ENCODE assay signal across 15 cellular contexts in the genomic region with DNA sequence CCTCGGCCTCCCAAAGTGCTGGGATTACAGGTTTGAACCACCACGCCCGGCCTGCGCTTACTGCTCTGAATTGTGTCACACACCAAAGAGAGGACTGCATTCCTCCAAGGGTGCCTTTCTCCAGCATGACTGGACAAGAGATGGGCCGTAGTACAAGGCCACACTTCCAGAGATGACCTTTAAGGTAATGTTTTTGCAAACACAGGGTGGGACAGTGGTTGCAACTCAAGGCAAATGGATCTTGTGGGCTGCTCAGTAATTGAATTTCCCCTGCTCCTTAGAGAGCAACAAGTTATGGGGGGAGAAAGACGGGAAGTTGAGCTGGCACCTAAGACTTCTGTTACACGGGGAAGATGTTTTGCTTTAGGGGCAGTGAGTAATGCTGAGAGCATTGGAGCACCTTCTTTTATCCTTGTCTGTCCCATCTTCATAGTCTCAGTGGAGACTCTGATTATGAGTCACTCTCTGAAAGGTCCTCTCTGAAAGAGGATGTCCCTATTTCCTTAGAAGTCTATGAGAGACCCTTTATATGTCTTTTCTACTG.
DNase-seq lines count a peak whose midpoint lies in the region; TF ChIP-seq lines count a peak whose summit lies in the region.
"Had no signal": no experiment of that assay in that cellular context is flagged by ENCODE, and none has a peak within 500 bp of the region (broad histone marks: within the 10 kb centered on the region; RNA-seq: fewer than 3 reads in every experiment).

No MANE protein-coding gene starts in this region.

- TF ChIP-seq CTCF in brain microvascular endothelial cell (IDR thresholded peaks at IDR 0.05; ENCODE audit: low read depth, low read length, missing control alignments) (no peak), kidney epithelial cell (IDR thresholded peaks at IDR 0.05; ENCODE audit: insufficient read depth, low read length, poor library complexity, severe bottlenecking) (no peak)

- peak overlapping the region; percentile 14 for H3K27ac ChIP-seq in HUES48 (ENCODE audit: low read depth, low read length)
- peak overlapping the region; percentile 45 for H3K27ac ChIP-seq in brain microvascular endothelial cell
- H3K27ac ChIP-seq: Peyer's patch had no signal

- in situ Hi-C loops in brain microvascular endothelial cell (cut with HindIII; ENCODE audit: low pct_ligation_motif_present, low sequenced_read_pairs): no loop called here

- H3K4me3 ChIP-seq in HUES48 (ENCODE audit: low read depth, low read length): no peak overlapping the region
- H3K4me3 ChIP-seq in brain microvascular endothelial cell (ENCODE audit: low read depth, low read length): no peak overlapping the region
- no peak overlapping the region for H3K4me3 ChIP-seq in kidney epithelial cell (ENCODE audit: low read depth, low read length)
- H3K4me3 ChIP-seq: Peyer's patch had no signal

- H3K36me3 ChIP-seq in HUES48 (ENCODE audit: control insufficient read depth, insufficient read depth, low read length) (no peaks in the 10 kb centered on the region), brain microvascular endothelial cell (replicated peaks) (no peaks in the 10 kb centered on the region), kidney epithelial cell (ENCODE audit: control insufficient read depth, insufficient read depth, low read length) (no peaks in the 10 kb centered on the region)
- H3K36me3 ChIP-seq: Peyer's patch had no signal

- DNase-seq in COLO829 (ENCODE audit: low spot score): peak; percentile 63
- DNase-seq in brain microvascular endothelial cell: peak; percentile 40
- peak; percentile 32 for DNase-seq in kidney epithelial cell (ENCODE audit: low read depth)
- DNase-seq in NCI-H1694 treated with DMSO at 0.1 percent for 48 hours (lab: John Stamatoyannopoulos, UW): no peak
- DNase-seq in activated CD4-positive, alpha-beta T cell treated with anti-CD3 and anti-CD28 coated beads, Interleukin-2, amount 50 U/mL, for 1 hour: no peak
- no peak for DNase-seq in stimulated activated naive CD4-positive, alpha-beta T cell treated with Interleukin-2 at 50 U/mL for 16 hours (lab: John Stamatoyannopoulos, UW)
- DNase-seq in HUDEP-2 (lab: John Stamatoyannopoulos, UW; ENCODE audit: unreplicated experiment in 76 of 76): no peak
- DNase-seq: activated naive CD4-positive, alpha-beta T cell treated with Interleukin-2 at 50 U/mL for 16 hours; central memory CD4-positive, alpha-beta T cell; foreskin melanocyte; immature natural killer cell; stimulated activated CD4-positive, alpha-beta T cell treated with anti-CD3 and anti-CD28 coated beads, Interleukin-4, amount 100 ng/mL, for 1 hour; T-helper 9 cell had no signal

- 0 out of 2 replicates have a peak, but pooled peaks cover 4% of the 10 kb centered on the region for H3K4me1 ChIP-seq in HUES48 (ENCODE audit: control insufficient read depth, insufficient read depth, low read length)
- H3K4me1 ChIP-seq: Peyer's patch had no signal

- peaks cover 8% of the 10 kb centered on the region for H3K9me3 ChIP-seq in HUES48 (ENCODE audit: control insufficient read depth, insufficient read depth, low read length)
- H3K9me3 ChIP-seq: Peyer's patch had no signal

- H3K9ac ChIP-seq in HUES48 (ENCODE audit: low read depth, low read length): no peak overlapping the region

- no peaks in the 10 kb centered on the region for H3K27me3 ChIP-seq in HUES48 (ENCODE audit: control insufficient read depth, insufficient read depth, low read length)
- H3K27me3 ChIP-seq in brain microvascular endothelial cell (replicated peaks): no peaks in the 10 kb centered on the region
- no peaks in the 10 kb centered on the region for H3K27me3 ChIP-seq in kidney epithelial cell (ENCODE audit: control insufficient read depth, insufficient read depth, low read length)
- H3K27me3 ChIP-seq: Peyer's patch had no signal

Comparison
In these comparisons a context has a peak if more than half of its experiments do, and no peak if none do; other contexts are left out.
1. DNase-seq: peak in COLO829 (single experiment), brain microvascular endothelial cell (single experiment) and kidney epithelial cell (single experiment); none in NCI-H1694 treated with DMSO at 0.1 percent for 48 hours (single experiment), activated CD4-positive, alpha-beta T cell treated with anti-CD3 and anti-CD28 coated beads, Interleukin-2, amount 50 U/mL, for 1 hour (single experiment), stimulated activated naive CD4-positive, alpha-beta T cell treated with Interleukin-2 at 50 U/mL for 16 hours (single experiment) and HUDEP-2 (0 of 76).